1 cellular context compared by ENCODE assay signal in the genomic region with DNA sequence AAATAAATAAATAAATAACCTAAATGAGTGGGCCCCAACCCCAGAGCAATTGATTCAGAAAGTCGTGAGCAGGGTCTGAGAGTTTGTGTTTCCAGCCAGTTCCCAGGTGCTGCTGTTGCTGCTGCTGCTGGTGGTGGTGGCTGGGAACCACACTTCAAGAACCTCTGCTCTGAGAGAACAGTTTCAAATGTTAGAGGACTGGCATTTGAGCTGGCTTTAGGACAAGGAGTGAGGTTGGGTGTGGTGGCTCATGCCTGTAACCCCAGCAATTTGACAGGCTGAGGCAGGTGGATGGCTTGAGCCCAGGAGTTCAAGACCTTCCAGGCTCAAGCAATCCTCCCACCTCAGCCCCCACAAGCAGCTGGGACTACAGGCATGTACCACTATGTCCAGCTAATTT.
TF ChIP-seq lines count a peak whose summit lies in the region.

No MANE protein-coding gene starts in this region.

TF ChIP-seq in H1, 55 proteins besides CTCF, POLR2A, EP300 and RAD21 (continued from another document):
- TF ChIP-seq, protein P1, sequence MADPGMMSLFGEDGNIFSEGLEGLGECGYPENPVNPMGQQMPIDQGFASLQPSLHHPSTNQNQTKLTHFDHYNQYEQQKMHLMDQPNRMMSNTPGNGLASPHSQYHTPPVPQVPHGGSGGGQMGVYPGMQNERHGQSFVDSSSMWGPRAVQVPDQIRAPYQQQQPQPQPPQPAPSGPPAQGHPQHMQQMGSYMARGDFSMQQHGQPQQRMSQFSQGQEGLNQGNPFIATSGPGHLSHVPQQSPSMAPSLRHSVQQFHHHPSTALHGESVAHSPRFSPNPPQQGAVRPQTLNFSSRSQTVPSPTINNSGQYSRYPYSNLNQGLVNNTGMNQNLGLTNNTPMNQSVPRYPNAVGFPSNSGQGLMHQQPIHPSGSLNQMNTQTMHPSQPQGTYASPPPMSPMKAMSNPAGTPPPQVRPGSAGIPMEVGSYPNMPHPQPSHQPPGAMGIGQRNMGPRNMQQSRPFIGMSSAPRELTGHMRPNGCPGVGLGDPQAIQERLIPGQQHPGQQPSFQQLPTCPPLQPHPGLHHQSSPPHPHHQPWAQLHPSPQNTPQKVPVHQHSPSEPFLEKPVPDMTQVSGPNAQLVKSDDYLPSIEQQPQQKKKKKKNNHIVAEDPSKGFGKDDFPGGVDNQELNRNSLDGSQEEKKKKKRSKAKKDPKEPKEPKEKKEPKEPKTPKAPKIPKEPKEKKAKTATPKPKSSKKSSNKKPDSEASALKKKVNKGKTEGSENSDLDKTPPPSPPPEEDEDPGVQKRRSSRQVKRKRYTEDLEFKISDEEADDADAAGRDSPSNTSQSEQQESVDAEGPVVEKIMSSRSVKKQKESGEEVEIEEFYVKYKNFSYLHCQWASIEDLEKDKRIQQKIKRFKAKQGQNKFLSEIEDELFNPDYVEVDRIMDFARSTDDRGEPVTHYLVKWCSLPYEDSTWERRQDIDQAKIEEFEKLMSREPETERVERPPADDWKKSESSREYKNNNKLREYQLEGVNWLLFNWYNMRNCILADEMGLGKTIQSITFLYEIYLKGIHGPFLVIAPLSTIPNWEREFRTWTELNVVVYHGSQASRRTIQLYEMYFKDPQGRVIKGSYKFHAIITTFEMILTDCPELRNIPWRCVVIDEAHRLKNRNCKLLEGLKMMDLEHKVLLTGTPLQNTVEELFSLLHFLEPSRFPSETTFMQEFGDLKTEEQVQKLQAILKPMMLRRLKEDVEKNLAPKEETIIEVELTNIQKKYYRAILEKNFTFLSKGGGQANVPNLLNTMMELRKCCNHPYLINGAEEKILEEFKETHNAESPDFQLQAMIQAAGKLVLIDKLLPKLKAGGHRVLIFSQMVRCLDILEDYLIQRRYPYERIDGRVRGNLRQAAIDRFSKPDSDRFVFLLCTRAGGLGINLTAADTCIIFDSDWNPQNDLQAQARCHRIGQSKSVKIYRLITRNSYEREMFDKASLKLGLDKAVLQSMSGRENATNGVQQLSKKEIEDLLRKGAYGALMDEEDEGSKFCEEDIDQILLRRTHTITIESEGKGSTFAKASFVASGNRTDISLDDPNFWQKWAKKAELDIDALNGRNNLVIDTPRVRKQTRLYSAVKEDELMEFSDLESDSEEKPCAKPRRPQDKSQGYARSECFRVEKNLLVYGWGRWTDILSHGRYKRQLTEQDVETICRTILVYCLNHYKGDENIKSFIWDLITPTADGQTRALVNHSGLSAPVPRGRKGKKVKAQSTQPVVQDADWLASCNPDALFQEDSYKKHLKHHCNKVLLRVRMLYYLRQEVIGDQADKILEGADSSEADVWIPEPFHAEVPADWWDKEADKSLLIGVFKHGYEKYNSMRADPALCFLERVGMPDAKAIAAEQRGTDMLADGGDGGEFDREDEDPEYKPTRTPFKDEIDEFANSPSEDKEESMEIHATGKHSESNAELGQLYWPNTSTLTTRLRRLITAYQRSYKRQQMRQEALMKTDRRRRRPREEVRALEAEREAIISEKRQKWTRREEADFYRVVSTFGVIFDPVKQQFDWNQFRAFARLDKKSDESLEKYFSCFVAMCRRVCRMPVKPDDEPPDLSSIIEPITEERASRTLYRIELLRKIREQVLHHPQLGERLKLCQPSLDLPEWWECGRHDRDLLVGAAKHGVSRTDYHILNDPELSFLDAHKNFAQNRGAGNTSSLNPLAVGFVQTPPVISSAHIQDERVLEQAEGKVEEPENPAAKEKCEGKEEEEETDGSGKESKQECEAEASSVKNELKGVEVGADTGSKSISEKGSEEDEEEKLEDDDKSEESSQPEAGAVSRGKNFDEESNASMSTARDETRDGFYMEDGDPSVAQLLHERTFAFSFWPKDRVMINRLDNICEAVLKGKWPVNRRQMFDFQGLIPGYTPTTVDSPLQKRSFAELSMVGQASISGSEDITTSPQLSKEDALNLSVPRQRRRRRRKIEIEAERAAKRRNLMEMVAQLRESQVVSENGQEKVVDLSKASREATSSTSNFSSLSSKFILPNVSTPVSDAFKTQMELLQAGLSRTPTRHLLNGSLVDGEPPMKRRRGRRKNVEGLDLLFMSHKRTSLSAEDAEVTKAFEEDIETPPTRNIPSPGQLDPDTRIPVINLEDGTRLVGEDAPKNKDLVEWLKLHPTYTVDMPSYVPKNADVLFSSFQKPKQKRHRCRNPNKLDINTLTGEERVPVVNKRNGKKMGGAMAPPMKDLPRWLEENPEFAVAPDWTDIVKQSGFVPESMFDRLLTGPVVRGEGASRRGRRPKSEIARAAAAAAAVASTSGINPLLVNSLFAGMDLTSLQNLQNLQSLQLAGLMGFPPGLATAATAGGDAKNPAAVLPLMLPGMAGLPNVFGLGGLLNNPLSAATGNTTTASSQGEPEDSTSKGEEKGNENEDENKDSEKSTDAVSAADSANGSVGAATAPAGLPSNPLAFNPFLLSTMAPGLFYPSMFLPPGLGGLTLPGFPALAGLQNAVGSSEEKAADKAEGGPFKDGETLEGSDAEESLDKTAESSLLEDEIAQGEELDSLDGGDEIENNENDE (IDR thresholded peaks at IDR 0.05; ENCODE audit: insufficient replicate concordance, low read length) = no peak
